13 cellular contexts compared by ENCODE assay signal in genomic region chr17:59093145-59093701, GRCh38. TPM values are rescaled to one million over a fixed set of nuclear protein-coding genes. Genes with fewer than 3 reads are reported as not detected.
A peak's percentile ranks its signal among the peaks of the same experiment; 100 is the strongest.
DNase-seq lines count a peak whose midpoint lies in the region; TF ChIP-seq lines count a peak whose summit lies in the region.
"Had no signal": no experiment of that assay in that cellular context is flagged by ENCODE, and none has a peak within 500 bp of the region (broad histone marks: within the 10 kb centered on the region; RNA-seq: fewer than 3 reads in every experiment).

No MANE protein-coding gene starts in this region.

- no peaks in the 10 kb centered on the region for H3K27me3 ChIP-seq in right atrium auricular region
- no peaks in the 10 kb centered on the region for H3K27me3 ChIP-seq in stomach smooth muscle (ENCODE audit: control insufficient read depth in 1 of 2, insufficient read depth in 2 of 2, low read length in 2 of 2)
- no peaks in the 10 kb centered on the region for H3K27me3 ChIP-seq in MG63

- DNase-seq in HFFc6, result no peak
- DNase-seq in right atrium auricular region (ENCODE audit: low spot score), result no peak
- no peak for DNase-seq in MG63
- no peak for DNase-seq in amygdala (lab: John Stamatoyannopoulos, UW)
- no peak for DNase-seq in NCI-H748 (lab: John Stamatoyannopoulos, UW; ENCODE audit: unreplicated experiment)
- no peak for DNase-seq in GM03348 (ENCODE audit: low spot score)
- DNase-seq: activated CD4-positive, alpha-beta T cell treated with anti-CD3 and anti-CD28 coated beads, Interleukin-2, amount 50 U/mL, for 48 hours; effector memory CD4-positive, alpha-beta T cell; hypothalamus; T-cell had no signal

- peaks cover 0 to 25% of the 10 kb centered on the region in 2 donors for H3K4me1 ChIP-seq in right atrium auricular region
- no peaks in the 10 kb centered on the region for H3K4me1 ChIP-seq in stomach smooth muscle (ENCODE audit: control insufficient read depth, insufficient read depth, low read length)

- peaks cover 0 to 5% of the 10 kb centered on the region in 2 donors for H3K9me3 ChIP-seq in right atrium auricular region
- H3K9me3 ChIP-seq in stomach smooth muscle (ENCODE audit: control insufficient read depth in 2 of 2, low read length in 2 of 2), result no peaks in the 10 kb centered on the region
- peaks cover 3% of the 10 kb centered on the region; the same call in 1 of the 2 replicates for H3K9me3 ChIP-seq in MG63

- H3K36me3 ChIP-seq in right atrium auricular region (peaks cover 12% of the 10 kb centered on the region), stomach smooth muscle (ENCODE audit: control insufficient read depth in 2 of 2, insufficient read depth in 2 of 2, low read length in 2 of 2) (peaks cover 3 to 5% of the 10 kb centered on the region in 2 donors), MG63 (peaks cover 24% of the 10 kb centered on the region)

- no peak overlapping the region for H3K9ac ChIP-seq in stomach smooth muscle (ENCODE audit: low read length in 2 of 2)

- H3K27me3 Mint-ChIP-seq in HFFc6 (ENCODE audit: insufficient read depth), result no peaks in the 10 kb centered on the region
- H3K27me3 Mint-ChIP-seq: T-cell had no signal

- H3K27ac Mint-ChIP-seq in HFFc6, result peak overlapping the region; percentile 77
- H3K27ac Mint-ChIP-seq: activated naive CD4-positive, alpha-beta T cell treated with anti-CD3 and anti-CD28 coated beads, Interleukin-2, amount 50 U/mL, for 72 hours; T-cell had no signal

- H3K4me3 Mint-ChIP-seq in HFFc6, result peak overlapping the region; percentile 34
- H3K4me3 Mint-ChIP-seq: T-cell had no signal

- peaks cover 31% of the 10 kb centered on the region for H3K4me1 Mint-ChIP-seq in HFFc6 (ENCODE audit: low read depth)

- TF ChIP-seq CTCF in HFFc6 (IDR thresholded peaks at IDR 0.05) (no peak), right atrium auricular region (IDR thresholded peaks at IDR 0.05) (no peak)

- no peaks in the 10 kb centered on the region for H3K9me3 Mint-ChIP-seq in HFFc6
- H3K9me3 Mint-ChIP-seq: activated naive CD4-positive, alpha-beta T cell treated with anti-CD3 and anti-CD28 coated beads, Interleukin-2, amount 50 U/mL, for 72 hours; T-cell had no signal

- peaks cover 11% of the 10 kb centered on the region for H3K36me3 Mint-ChIP-seq in HFFc6 (ENCODE audit: low read depth)

- peak overlapping the region; percentile 29 for H3K27ac ChIP-seq in angular gyrus (ENCODE audit: low read depth, low read length)
- H3K27ac ChIP-seq in right atrium auricular region, result peak overlapping the region; percentile 29 to 53
- no peak overlapping the region for H3K27ac ChIP-seq in stomach smooth muscle (ENCODE audit: low read length)

- H3K4me3 ChIP-seq in right atrium auricular region (peak overlapping the region in 1 of 2 donors; percentile 11), stomach smooth muscle (ENCODE audit: low read length in 2 of 2) (peak overlapping the region; percentile 0 to 10), MG63 (no peak overlapping the region)

RNA-seq across cellular contexts. Expression of gene TRIM37, which starts 13.5 kb away (rescaled TPM):
- total RNA-seq in HFFc6 (2021; fragmentation: NEBNext Ultra II Directional; extraction: Animal tissue kit (Norgen Biotek cat#: 25700)), result 10 to 100 TPM; 21.5 to 25.0 (median 23.7) TPM
- 10 to 100 TPM; 12.9 to 20.5 TPM for total RNA-seq in right atrium auricular region
- total RNA-seq in MG63 (2014; rRNA removed; shearing (Covaris generic); ENCODE audit: low replicate concordance), result 9.1 and 10.6 TPM in 2 replicates
